13 cellular contexts compared by ENCODE assay signal in the genomic region with DNA sequence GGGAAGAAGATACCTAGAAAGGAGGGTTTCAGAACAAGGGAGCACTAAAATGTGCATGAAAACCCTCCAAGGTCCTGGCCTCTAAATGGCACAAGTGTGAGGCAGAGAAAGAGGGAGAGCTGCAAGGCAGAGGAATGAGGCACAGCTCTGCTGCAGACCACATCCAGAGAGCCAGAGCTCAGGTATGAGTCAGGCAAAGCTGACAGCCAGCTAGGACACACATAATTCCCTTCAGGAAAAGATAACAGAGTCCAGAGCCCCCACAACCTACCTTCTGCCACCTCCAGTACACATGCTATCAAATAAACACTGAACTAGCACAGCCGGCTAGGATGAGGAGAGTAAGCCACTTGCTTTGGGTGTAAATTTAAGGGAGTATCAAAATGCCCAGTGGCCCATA.
DNase-seq lines count a peak whose midpoint lies in the region; ATAC-seq and TF ChIP-seq lines count a peak whose summit lies in the region.
"Had no signal": no experiment of that assay in that cellular context is flagged by ENCODE, and none has a peak within 500 bp of the region (broad histone marks: within the 10 kb centered on the region; RNA-seq: fewer than 3 reads in every experiment).

No MANE protein-coding gene starts in this region.

- CTCF ChIA-PET in Caco-2 (lab: Charles Lee) (interaction anchor here (0.6 kb wide), 1 partner anchor 13 kb away, joined by 3 read pairs; no protein-coding TSS in a partner anchor), PC-9 (lab: Charles Lee) (interaction anchor here (0.7 kb wide), 1 partner anchor 22 kb away, joined by 8 read pairs; no protein-coding TSS in a partner anchor), WTC11 (lab: Charles Lee) (interaction anchor here (1.2 kb wide), 1 partner anchor 14 kb away, joined by 4 read pairs; no protein-coding TSS in a partner anchor)

- H3F3A ChIP-seq in PC-9 (ENCODE audit: insufficient read depth, low read depth): peaks cover 54% of the 10 kb centered on the region

- no peaks in the 10 kb centered on the region for H3K9me3 Mint-ChIP-seq in Caco-2 (ENCODE audit: unreplicated experiment)
- no peaks in the 10 kb centered on the region for H3K9me3 Mint-ChIP-seq in mesothelial cell of epicardium
- no peaks in the 10 kb centered on the region for H3K9me3 Mint-ChIP-seq in WTC11

- no peaks in the 10 kb centered on the region for H3K27me3 Mint-ChIP-seq in Caco-2 (ENCODE audit: insufficient read depth, unreplicated experiment)
- no peaks in the 10 kb centered on the region for H3K27me3 Mint-ChIP-seq in mesothelial cell of epicardium (ENCODE audit: low read depth)
- H3K27me3 Mint-ChIP-seq in WTC11 (ENCODE audit: low read depth): no peaks in the 10 kb centered on the region
- H3K27me3 Mint-ChIP-seq: activated naive CD8-positive, alpha-beta T cell had no signal

- H4K20me1 ChIP-seq in PC-9 (ENCODE audit: insufficient read depth): no peaks in the 10 kb centered on the region

- ATAC-seq in GM18502 (IDR thresholded peaks at IDR 0.05; ENCODE audit: poor library complexity, unreplicated experiment) (no peak), WTC11 (no peak)

- H3K4me1 ChIP-seq in Caco-2 (peaks cover 37% of the 10 kb centered on the region), PC-9 (replicated peaks; ENCODE audit: insufficient read depth) (peaks cover 63% of the 10 kb centered on the region)

- no TSS peak for BruUV-seq in Caco-2 (replicated peaks; lab: Mats Ljungman, UMichigan)
- BruUV-seq in PC-9 (replicated peaks; lab: Mats Ljungman, UMichigan): no TSS peak

- TF ChIP-seq CTCF in Caco-2 (IDR thresholded peaks at IDR 0.05; ENCODE audit: insufficient read depth in 1 of 2, low read depth in 1 of 2, low read length in 1 of 2, severe bottlenecking in 1 of 2, unreplicated experiment in 1 of 2) (no peak), PC-9 (conservative IDR thresholded peaks at IDR 0.05) (no peak), cardiac fibroblast (IDR thresholded peaks at IDR 0.05; ENCODE audit: low read depth, low read length) (no peak), mesothelial cell of epicardium (IDR thresholded peaks at IDR 0.05; ENCODE audit: unreplicated experiment) (no peak), WTC11 (IDR thresholded peaks at IDR 0.05) (no peak)

- intact Hi-C loops in Caco-2 (cut with micrococcal nuclease; ENCODE audit: unreplicated experiment): no loop called here
- intact Hi-C loops in PC-9 (cut with micrococcal nuclease; ENCODE audit: unreplicated experiment): no loop called here

- H3K79me2 ChIP-seq in PC-9 (ENCODE audit: low read depth): no peaks in the 10 kb centered on the region

- POLR2A ChIA-PET in Caco-2 (lab: Charles Lee): no interaction called here
- POLR2A ChIA-PET in PC-9 (lab: Charles Lee; ENCODE audit: unreplicated experiment): interaction anchor here (0.6 to 1.5 kb wide), 4 partner anchors 10 to 256 kb away, joined by 3 to 8 read pairs (median 4); no protein-coding TSS in a partner anchor
- POLR2A ChIA-PET in WTC11 (lab: Charles Lee): no interaction called here

- no peaks in the 10 kb centered on the region for H3K9me2 ChIP-seq in PC-9 (ENCODE audit: insufficient read depth)

- H3K36me3 Mint-ChIP-seq in Caco-2 (ENCODE audit: insufficient read depth, unreplicated experiment) (no peaks in the 10 kb centered on the region), mesothelial cell of epicardium (peaks cover 5% of the 10 kb centered on the region), WTC11 (no peaks in the 10 kb centered on the region)
- H3K36me3 Mint-ChIP-seq: activated naive CD8-positive, alpha-beta T cell had no signal

- H3K4me2 ChIP-seq in PC-9: peak overlapping the region; percentile 44

- peak overlapping the region; percentile 65 for H3K27ac Mint-ChIP-seq in Caco-2 (ENCODE audit: unreplicated experiment)
- peak overlapping the region; percentile 53 for H3K27ac Mint-ChIP-seq in mesothelial cell of epicardium
- no peak overlapping the region for H3K27ac Mint-ChIP-seq in WTC11
- H3K27ac Mint-ChIP-seq: activated naive CD8-positive, alpha-beta T cell had no signal

- H3K4me3 Mint-ChIP-seq in Caco-2 (ENCODE audit: unreplicated experiment): no peak overlapping the region
- H3K4me3 Mint-ChIP-seq in mesothelial cell of epicardium: no peak overlapping the region
- H3K4me3 Mint-ChIP-seq in WTC11: no peak overlapping the region
- H3K4me3 Mint-ChIP-seq: activated naive CD8-positive, alpha-beta T cell had no signal

- H3K27me3 ChIP-seq in Caco-2 (replicated peaks; ENCODE audit: control insufficient read depth, insufficient read depth, low read length) (no peaks in the 10 kb centered on the region), PC-9 (ENCODE audit: insufficient read depth, low read depth) (no peaks in the 10 kb centered on the region)

- H3K27ac ChIP-seq in PC-9: peak overlapping the region; percentile 82
- H3K27ac ChIP-seq: C4-2B had no signal

- H3K4me1 Mint-ChIP-seq in Caco-2 (ENCODE audit: low read depth, unreplicated experiment) (peaks cover 43% of the 10 kb centered on the region), mesothelial cell of epicardium (peaks cover 59% of the 10 kb centered on the region), WTC11 (no peaks in the 10 kb centered on the region)

- H3K9me3 ChIP-seq in Caco-2 (0 out of 2 replicates have a peak, but pooled peaks cover 3% of the 10 kb centered on the region), PC-9 (ENCODE audit: insufficient read depth, low read depth) (no peaks in the 10 kb centered on the region)

- DNase-seq in Caco-2: no peak
- DNase-seq in PC-9: peak in 1 of 2 experiments; percentile 70
- peak; percentile 46 to 87 for DNase-seq in cardiac fibroblast (ENCODE audit: low read depth in 2 of 2)
- DNase-seq in mesothelial cell of epicardium (ENCODE audit: low spot score in 2 of 2, unreplicated experiment in 2 of 2): no peak
- DNase-seq in NCI-H446 (lab: John Stamatoyannopoulos, UW): no peak
- no peak for DNase-seq in NCI-H2029 (lab: John Stamatoyannopoulos, UW)
- no peak for DNase-seq in WTC11 (ENCODE audit: low spot score)
- DNase-seq: GDM1; NCI-H2171; stimulated activated CD4-positive, alpha-beta T cell treated with anti-CD3 and anti-CD28 coated beads, Interleukin-1b, Interleukin-23, amount 100 ng/mL, for 48 hours had no signal

- H3K4me3 ChIP-seq in Caco-2 (ENCODE audit: low read depth, low read length) (no peak overlapping the region), PC-9 (no peak overlapping the region), cardiac fibroblast (replicated peaks in 1 of 2; ENCODE audit: low read depth in 2 of 2, low read length in 2 of 2) (no peak overlapping the region)

- H2AFZ ChIP-seq in PC-9: no peak overlapping the region

- no peaks in the 10 kb centered on the region for H3K36me3 ChIP-seq in Caco-2 (ENCODE audit: control insufficient read depth, insufficient read depth, low read length)
- H3K36me3 ChIP-seq in PC-9 (ENCODE audit: low read depth): no peaks in the 10 kb centered on the region

TF ChIP-seq in WTC11, 78 proteins besides CTCF, POLR2A, EP300 and RAD21 (continues in another document):
- no peak for TF ChIP-seq AFF4 (CRISPR knock-in tag; IDR thresholded peaks at IDR 0.05; ENCODE audit: borderline replicate concordance)
- TF ChIP-seq ESRRA (CRISPR knock-in tag; IDR thresholded peaks at IDR 0.05; ENCODE audit: borderline replicate concordance): no peak
- no peak for TF ChIP-seq USF2 (CRISPR knock-in tag; IDR thresholded peaks at IDR 0.05)
- TF ChIP-seq, protein P1, sequence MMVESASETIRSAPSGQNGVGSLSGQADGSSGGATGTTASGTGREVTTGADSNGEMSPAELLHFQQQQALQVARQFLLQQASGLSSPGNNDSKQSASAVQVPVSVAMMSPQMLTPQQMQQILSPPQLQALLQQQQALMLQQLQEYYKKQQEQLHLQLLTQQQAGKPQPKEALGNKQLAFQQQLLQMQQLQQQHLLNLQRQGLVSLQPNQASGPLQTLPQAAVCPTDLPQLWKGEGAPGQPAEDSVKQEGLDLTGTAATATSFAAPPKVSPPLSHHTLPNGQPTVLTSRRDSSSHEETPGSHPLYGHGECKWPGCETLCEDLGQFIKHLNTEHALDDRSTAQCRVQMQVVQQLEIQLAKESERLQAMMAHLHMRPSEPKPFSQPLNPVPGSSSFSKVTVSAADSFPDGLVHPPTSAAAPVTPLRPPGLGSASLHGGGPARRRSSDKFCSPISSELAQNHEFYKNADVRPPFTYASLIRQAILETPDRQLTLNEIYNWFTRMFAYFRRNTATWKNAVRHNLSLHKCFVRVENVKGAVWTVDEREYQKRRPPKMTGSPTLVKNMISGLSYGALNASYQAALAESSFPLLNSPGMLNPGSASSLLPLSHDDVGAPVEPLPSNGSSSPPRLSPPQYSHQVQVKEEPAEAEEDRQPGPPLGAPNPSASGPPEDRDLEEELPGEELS (CRISPR knock-in tag; IDR thresholded peaks at IDR 0.05): no peak

Comparison
In these comparisons a context has a peak if more than half of its experiments do, and no peak if none do; other contexts are left out.
1. DNase-seq: peak in cardiac fibroblast (2 of 2); none in Caco-2 (0 of 2), mesothelial cell of epicardium (0 of 2), NCI-H446 (0 of 2), NCI-H2029 (single experiment) and WTC11 (single experiment).